In genomic region chr7:50531401-50531906, GRCh38 we compare ENCODE assay signal across 10 cellular contexts. TPM values are rescaled to one million over a fixed set of nuclear protein-coding genes. Genes with fewer than 3 reads are reported as not detected.
DNase-seq lines count a peak whose midpoint lies in the region; ATAC-seq and TF ChIP-seq lines count a peak whose summit lies in the region.
"Had no signal": no experiment of that assay in that cellular context is flagged by ENCODE, and none has a peak within 500 bp of the region (broad histone marks: within the 10 kb centered on the region; RNA-seq: fewer than 3 reads in every experiment).

No MANE protein-coding gene starts in this region.

- DNase-seq in NCI-H2081 (lab: John Stamatoyannopoulos, UW) = peak; percentile 94 to 97
- peak; percentile 49 to 57 for DNase-seq in activated T-cell treated with anti-CD3 and anti-CD28 coated beads, Interleukin-2, amount 50 U/mL, for 72 hours
- peak; percentile 23 for DNase-seq in neural crest cell (ENCODE audit: low read depth, low spot score)
- no peak for DNase-seq in retina
- DNase-seq in mesothelial cell of epicardium (ENCODE audit: low spot score in 2 of 2, unreplicated experiment in 2 of 2) = no peak

- ATAC-seq in GM19351 (IDR thresholded peaks at IDR 0.05; ENCODE audit: unreplicated experiment) (peak; percentile 44), GM18517 (IDR thresholded peaks at IDR 0.05; ENCODE audit: unreplicated experiment) (no peak), HG03097 (IDR thresholded peaks at IDR 0.05; ENCODE audit: low FRiP score, unreplicated experiment) (no peak)
- ATAC-seq in activated T-cell treated with anti-CD3 and anti-CD28 coated beads, Interleukin-2, amount 50 U/mL, for 72 hours (replicated peaks in 1 of 2) = peak; percentile 70 to 71
- ATAC-seq: sciatic nerve had no signal

- H3K27ac Mint-ChIP-seq in activated T-cell treated with anti-CD3 and anti-CD28 coated beads, Interleukin-2, amount 50 U/mL, for 72 hours = peak overlapping the region; percentile 44
- peak overlapping the region; percentile 79 for H3K27ac Mint-ChIP-seq in neural crest cell (ENCODE audit: unreplicated experiment)
- no peak overlapping the region for H3K27ac Mint-ChIP-seq in mesothelial cell of epicardium
- H3K27ac Mint-ChIP-seq: dendritic cell treated with granulocyte-macrophage colony-stimulating factor and Interleukin-4, amounts not matched to agents 40 ng/mL and 50 ng/mL, for 4 days had no signal

- peaks cover 37% of the 10 kb centered on the region for H3K27me3 Mint-ChIP-seq in activated T-cell treated with anti-CD3 and anti-CD28 coated beads, Interleukin-2, amount 50 U/mL, for 72 hours (ENCODE audit: low read depth)
- H3K27me3 Mint-ChIP-seq in neural crest cell (ENCODE audit: low read depth) = no peaks in the 10 kb centered on the region
- H3K27me3 Mint-ChIP-seq in mesothelial cell of epicardium (ENCODE audit: low read depth) = peaks cover 5% of the 10 kb centered on the region
- H3K27me3 Mint-ChIP-seq: dendritic cell treated with granulocyte-macrophage colony-stimulating factor and Interleukin-4, amounts not matched to agents 40 ng/mL and 50 ng/mL, for 4 days had no signal

- H3K9me3 Mint-ChIP-seq in activated T-cell treated with anti-CD3 and anti-CD28 coated beads, Interleukin-2, amount 50 U/mL, for 72 hours = no peaks in the 10 kb centered on the region
- H3K9me3 Mint-ChIP-seq in neural crest cell (no peaks in the 10 kb centered on the region), mesothelial cell of epicardium (no peaks in the 10 kb centered on the region)
- H3K9me3 Mint-ChIP-seq: dendritic cell treated with granulocyte-macrophage colony-stimulating factor and Interleukin-4, amounts not matched to agents 40 ng/mL and 50 ng/mL, for 4 days had no signal

- H3K4me3 Mint-ChIP-seq in activated T-cell treated with anti-CD3 and anti-CD28 coated beads, Interleukin-2, amount 50 U/mL, for 72 hours = peak overlapping the region; percentile 74 to 81
- H3K4me3 Mint-ChIP-seq in neural crest cell (peak overlapping the region; percentile 63), mesothelial cell of epicardium (no peak overlapping the region)
- H3K4me3 Mint-ChIP-seq: dendritic cell treated with granulocyte-macrophage colony-stimulating factor and Interleukin-4, amounts not matched to agents 40 ng/mL and 50 ng/mL, for 4 days had no signal

- no peaks in the 10 kb centered on the region for H3K36me3 Mint-ChIP-seq in activated T-cell treated with anti-CD3 and anti-CD28 coated beads, Interleukin-2, amount 50 U/mL, for 72 hours (ENCODE audit: insufficient read depth in 2 of 2)
- H3K36me3 Mint-ChIP-seq in neural crest cell (ENCODE audit: low read depth) (no peaks in the 10 kb centered on the region), mesothelial cell of epicardium (no peaks in the 10 kb centered on the region)

- H3K4me1 Mint-ChIP-seq in activated T-cell treated with anti-CD3 and anti-CD28 coated beads, Interleukin-2, amount 50 U/mL, for 72 hours (ENCODE audit: low read depth) = peaks cover 36% of the 10 kb centered on the region
- H3K4me1 Mint-ChIP-seq in neural crest cell = peaks cover 28% of the 10 kb centered on the region
- H3K4me1 Mint-ChIP-seq in mesothelial cell of epicardium = peaks cover 7% of the 10 kb centered on the region

- TF ChIP-seq CTCF in neural crest cell (conservative IDR thresholded peaks at IDR 0.05) (no peak), mesothelial cell of epicardium (IDR thresholded peaks at IDR 0.05; ENCODE audit: unreplicated experiment) (no peak)

RNA-seq across cellular contexts. Expression of gene DDC, which starts 33.8 kb away (rescaled TPM):
- not detected for total RNA-seq in activated T-cell treated with anti-CD3 and anti-CD28 coated beads, Interleukin-2, amount 50 U/mL, for 72 hours
- total RNA-seq in neural crest cell = 0.57 and 1.0 TPM in 2 replicates
- not detected in 3 replicates for total RNA-seq in mesothelial cell of epicardium
- total RNA-seq: sciatic nerve had no signal

Comparison
In these comparisons a context has a peak if more than half of its experiments do, and no peak if none do; other contexts are left out.
1. ATAC-seq: peak in GM19351 (single experiment) and activated T-cell treated with anti-CD3 and anti-CD28 coated beads, Interleukin-2, amount 50 U/mL, for 72 hours (2 of 2); none in GM18517 (single experiment) and HG03097 (single experiment).
2. DNase-seq: peak in NCI-H2081 (2 of 2), activated T-cell treated with anti-CD3 and anti-CD28 coated beads, Interleukin-2, amount 50 U/mL, for 72 hours (2 of 2) and neural crest cell (single experiment); none in retina (single experiment) and mesothelial cell of epicardium (0 of 2).